23 cellular contexts compared by ENCODE assay signal in genomic region chr20:444117-444516, GRCh38. TPM values are rescaled to one million over a fixed set of nuclear protein-coding genes. Genes with fewer than 3 reads are reported as not detected.
DNase-seq lines count a peak whose midpoint lies in the region; ATAC-seq and TF ChIP-seq lines count a peak whose summit lies in the region.
"Had no signal": no experiment of that assay in that cellular context is flagged by ENCODE, and none has a peak within 500 bp of the region (broad histone marks: within the 10 kb centered on the region; RNA-seq: fewer than 3 reads in every experiment).

No MANE protein-coding gene starts in this region.

- H3K4me1 Mint-ChIP-seq in activated CD8-positive, alpha-beta memory T cell treated with anti-CD3 and anti-CD28 coated beads, Interleukin-2, amount 10 ng/mL, durations not matched to agents 7 days and 5 days: peaks cover 13% of the 10 kb centered on the region

- H3K27ac ChIP-seq in PC-9 (no peak overlapping the region), gastrocnemius medialis (peak overlapping the region; percentile 21 to 80 (median 70))
- H3K27ac ChIP-seq: foreskin keratinocyte, hepatocyte, SK-N-MC had no signal

- in situ Hi-C loops in gastrocnemius medialis (cut with MboI; ENCODE audit: low sequenced_read_pairs in 4 of 4): no loop called here

- BruUV-seq in PC-9 (replicated peaks; lab: Mats Ljungman, UMichigan): TSS peak; percentile 8

- H3K4me2 ChIP-seq in PC-9: no peak overlapping the region
- H3K4me2 ChIP-seq: hepatocyte had no signal

- CTCF ChIA-PET in activated CD8-positive, alpha-beta memory T cell treated with anti-CD3 and anti-CD28 coated beads, Interleukin-2, amount 10 ng/mL, durations not matched to agents 7 days and 5 days (lab: Charles Lee): no interaction called here
- CTCF ChIA-PET in PC-9 (lab: Charles Lee): interaction anchor here (0.6 kb wide), 1 partner anchor 78 kb away, joined by 7 read pairs; no protein-coding TSS in a partner anchor

- no peaks in the 10 kb centered on the region for H3K27me3 Mint-ChIP-seq in activated CD8-positive, alpha-beta memory T cell treated with anti-CD3 and anti-CD28 coated beads, Interleukin-2, amount 10 ng/mL, durations not matched to agents 7 days and 5 days
- H3K27me3 Mint-ChIP-seq: activated naive CD4-positive, alpha-beta T cell treated with anti-CD3 and anti-CD28 coated beads, Interleukin-2, amount 10 ng/mL, durations not matched to agents 7 days and 5 days had no signal

- H3K4me1 ChIP-seq in PC-9 (replicated peaks; ENCODE audit: insufficient read depth): peaks cover 12% of the 10 kb centered on the region
- peaks cover 27 to 41% of the 10 kb centered on the region in 2 donors for H3K4me1 ChIP-seq in gastrocnemius medialis
- H3K4me1 ChIP-seq: BE2C had no signal

- H3K27ac Mint-ChIP-seq in activated CD8-positive, alpha-beta memory T cell treated with anti-CD3 and anti-CD28 coated beads, Interleukin-2, amount 10 ng/mL, durations not matched to agents 7 days and 5 days: no peak overlapping the region
- H3K27ac Mint-ChIP-seq: activated naive CD4-positive, alpha-beta T cell treated with anti-CD3 and anti-CD28 coated beads, Interleukin-2, amount 10 ng/mL, durations not matched to agents 7 days and 5 days; activated T-cell treated with anti-CD3 and anti-CD28 coated beads, Interleukin-2, amount 50 U/mL, for 72 hours had no signal

- peaks cover 5% of the 10 kb centered on the region; the same call in 1 of the 2 replicates for H3K79me2 ChIP-seq in PC-9 (ENCODE audit: low read depth)

- H3K9me3 Mint-ChIP-seq in activated CD8-positive, alpha-beta memory T cell treated with anti-CD3 and anti-CD28 coated beads, Interleukin-2, amount 10 ng/mL, durations not matched to agents 7 days and 5 days (ENCODE audit: low read depth): no peaks in the 10 kb centered on the region
- H3K9me3 Mint-ChIP-seq: activated naive CD4-positive, alpha-beta T cell treated with anti-CD3 and anti-CD28 coated beads, Interleukin-2, amount 10 ng/mL, durations not matched to agents 7 days and 5 days; activated T-cell treated with anti-CD3 and anti-CD28 coated beads, Interleukin-2, amount 50 U/mL, for 72 hours had no signal

- no peaks in the 10 kb centered on the region for H3K27me3 ChIP-seq in PC-9 (ENCODE audit: insufficient read depth, low read depth)
- H3K27me3 ChIP-seq in gastrocnemius medialis: no peaks in the 10 kb centered on the region
- H3K27me3 ChIP-seq: BE2C, foreskin keratinocyte, hepatocyte, left lung had no signal

- H2AFZ ChIP-seq in PC-9: no peak overlapping the region
- H2AFZ ChIP-seq: hepatocyte had no signal

- TF ChIP-seq CTCF in PC-9 (conservative IDR thresholded peaks at IDR 0.05): no peak
- TF ChIP-seq CTCF in choroid plexus epithelial cell (conservative IDR thresholded peaks at IDR 0.05; ENCODE audit: low read depth, low read length): no peak
- no peak for TF ChIP-seq CTCF in gastrocnemius medialis (IDR thresholded peaks at IDR 0.05 in 4 of 5, conservative IDR thresholded peaks at IDR 0.05 in 1 of 5)
- no peak for TF ChIP-seq CTCF in omental fat pad (IDR thresholded peaks at IDR 0.05)

- peaks cover 20% of the 10 kb centered on the region for H4K20me1 ChIP-seq in PC-9 (ENCODE audit: insufficient read depth)

- H3K4me3 ChIP-seq in PC-9: no peak overlapping the region
- no peak overlapping the region for H3K4me3 ChIP-seq in choroid plexus epithelial cell (ENCODE audit: low read depth, low read length)
- H3K4me3 ChIP-seq in gastrocnemius medialis: no peak overlapping the region
- H3K4me3 ChIP-seq: A549, hepatocyte, left lung, SK-N-MC had no signal

- H3K36me3 ChIP-seq in PC-9 (ENCODE audit: low read depth): peaks cover 35% of the 10 kb centered on the region
- peaks cover 0 to 45% of the 10 kb centered on the region in 2 donors for H3K36me3 ChIP-seq in gastrocnemius medialis

- intact Hi-C loops in PC-9 (cut with micrococcal nuclease; ENCODE audit: unreplicated experiment) (no loop called here), gastrocnemius medialis (cut with DNase I; ENCODE audit: low total_unique reads) (loop anchor here (2.0 kb wide), 1 partner anchor 17 kb away; no protein-coding TSS in a partner anchor)

- ATAC-seq in activated CD8-positive, alpha-beta memory T cell treated with anti-CD3 and anti-CD28 coated beads, Interleukin-2, amount 10 ng/mL, durations not matched to agents 7 days and 5 days: no peak
- peak; percentile 76 to 88 for ATAC-seq in gastrocnemius medialis
- no peak for ATAC-seq in SK-N-SH treated with all-trans-retinoic acid at 6 μM for 48 hours
- ATAC-seq in omental fat pad (ENCODE audit: low FRiP score): no peak
- ATAC-seq: activated T-cell treated with anti-CD3 and anti-CD28 coated beads, Interleukin-2, amount 50 U/mL, for 72 hours; foreskin keratinocyte; left lung had no signal

- peaks cover 6% of the 10 kb centered on the region; the same call in 1 of the 2 replicates for H3F3A ChIP-seq in PC-9 (ENCODE audit: insufficient read depth, low read depth)

- TF ChIP-seq POLR2A in gastrocnemius medialis (IDR thresholded peaks at IDR 0.05): no peak

- H3K9me3 ChIP-seq in PC-9 (ENCODE audit: insufficient read depth, low read depth): no peaks in the 10 kb centered on the region
- no peaks in the 10 kb centered on the region for H3K9me3 ChIP-seq in gastrocnemius medialis
- H3K9me3 ChIP-seq: A549, BE2C, left lung had no signal

- H3K4me3 Mint-ChIP-seq in activated CD8-positive, alpha-beta memory T cell treated with anti-CD3 and anti-CD28 coated beads, Interleukin-2, amount 10 ng/mL, durations not matched to agents 7 days and 5 days: no peak overlapping the region
- H3K4me3 Mint-ChIP-seq: activated naive CD4-positive, alpha-beta T cell treated with anti-CD3 and anti-CD28 coated beads, Interleukin-2, amount 10 ng/mL, durations not matched to agents 7 days and 5 days; activated T-cell treated with anti-CD3 and anti-CD28 coated beads, Interleukin-2, amount 50 U/mL, for 72 hours had no signal

- peaks cover 55% of the 10 kb centered on the region for H3K36me3 Mint-ChIP-seq in activated CD8-positive, alpha-beta memory T cell treated with anti-CD3 and anti-CD28 coated beads, Interleukin-2, amount 10 ng/mL, durations not matched to agents 7 days and 5 days

- H3K9me2 ChIP-seq in PC-9 (ENCODE audit: insufficient read depth): no peaks in the 10 kb centered on the region

- peak; percentile 34 for DNase-seq in activated CD8-positive, alpha-beta memory T cell treated with anti-CD3 and anti-CD28 coated beads, Interleukin-2, amount 50 U/mL, for 48 hours
- no peak for DNase-seq in activated CD8-positive, alpha-beta memory T cell treated with anti-CD3 and anti-CD28 coated beads, Interleukin-2, amount 10 ng/mL, durations not matched to agents 7 days and 5 days
- no peak for DNase-seq in PC-9
- DNase-seq in choroid plexus epithelial cell (ENCODE audit: low read depth): peak; percentile 49
- no peak for DNase-seq in gastrocnemius medialis
- DNase-seq in omental fat pad (ENCODE audit: low spot score): no peak
- no peak for DNase-seq in NCI-H128 (lab: John Stamatoyannopoulos, UW; ENCODE audit: unreplicated experiment)
- DNase-seq: activated CD4-positive, alpha-beta T cell treated with anti-CD3 and anti-CD28 coated beads for 4 hours; activated naive CD4-positive, alpha-beta T cell treated with anti-CD3 and anti-CD28 coated beads, Interleukin-2, amount 10 ng/mL, durations not matched to agents 7 days and 5 days; activated T-cell treated with anti-CD3 and anti-CD28 coated beads, Interleukin-2, amount 50 U/mL, for 72 hours; BE2C; central memory CD4-positive, alpha-beta T cell; effector CD4-positive, alpha-beta T cell; foreskin keratinocyte; GOT3; KG1; left lung; NCI-H146; NCI-H526 had no signal

- POLR2A ChIA-PET in PC-9 (lab: Charles Lee; ENCODE audit: unreplicated experiment): no interaction called here

TF ChIP-seq in SK-N-SH treated with all-trans-retinoic acid at 6 μM for 48 hours, 23 proteins besides CTCF, POLR2A, EP300 and RAD21:
- no peak for TF ChIP-seq ISL1 (CRISPR knock-in tag; IDR thresholded peaks at IDR 0.05)
- TF ChIP-seq ZFP30 (CRISPR knock-in tag; IDR thresholded peaks at IDR 0.05): no peak
- no peak for TF ChIP-seq PPARA (CRISPR knock-in tag; IDR thresholded peaks at IDR 0.05; ENCODE audit: borderline replicate concordance)
- no peak for TF ChIP-seq CREB5 (CRISPR knock-in tag; IDR thresholded peaks at IDR 0.05; ENCODE audit: low read depth)
- no peak for TF ChIP-seq ZNF70 (CRISPR knock-in tag; IDR thresholded peaks at IDR 0.05)

RNA-seq across cellular contexts. Expression of gene TBC1D20, which starts 18.2 kb away (rescaled TPM):
- 10 to 100 TPM; 28.3 to 29.4 TPM for total RNA-seq in activated CD8-positive, alpha-beta memory T cell treated with anti-CD3 and anti-CD28 coated beads, Interleukin-2, amount 10 ng/mL, durations not matched to agents 7 days and 5 days
- total RNA-seq in PC-9 (2021) (27.8 and 32.8 TPM in 2 replicates), gastrocnemius medialis (10 to 100 TPM; 28.9 to 39.0 (median 34.0) TPM), omental fat pad (10 to 100 TPM; 37.2 to 60.6 (median 53.3) TPM)

RNA-seq across cellular contexts. Expression of gene RBCK1, which starts 36.0 kb away (rescaled TPM):
- total RNA-seq in activated CD8-positive, alpha-beta memory T cell treated with anti-CD3 and anti-CD28 coated beads, Interleukin-2, amount 10 ng/mL, durations not matched to agents 7 days and 5 days: 100 to 1,000 TPM; 114 to 173 TPM
- total RNA-seq in PC-9 (2021) (176 and 212 TPM in 2 replicates), gastrocnemius medialis (10 to 100 TPM; 38.6 to 76.5 (median 62.6) TPM), omental fat pad (10 to 100 TPM; 49.9 to 88.1 (median 52.9) TPM)

Comparison
In these comparisons a context has a peak if more than half of its experiments do, and no peak if none do; other contexts are left out.
1. DNase-seq: peak in activated CD8-positive, alpha-beta memory T cell treated with anti-CD3 and anti-CD28 coated beads, Interleukin-2, amount 50 U/mL, for 48 hours (single experiment) and choroid plexus epithelial cell (single experiment); none in activated CD8-positive, alpha-beta memory T cell treated with anti-CD3 and anti-CD28 coated beads, Interleukin-2, amount 10 ng/mL, durations not matched to agents 7 days and 5 days (single experiment), PC-9 (0 of 2), gastrocnemius medialis (0 of 2), omental fat pad (single experiment) and NCI-H128 (single experiment).
2. ATAC-seq: peak in gastrocnemius medialis (2 of 2); none in activated CD8-positive, alpha-beta memory T cell treated with anti-CD3 and anti-CD28 coated beads, Interleukin-2, amount 10 ng/mL, durations not matched to agents 7 days and 5 days (single experiment), SK-N-SH treated with all-trans-retinoic acid at 6 μM for 48 hours (single experiment) and omental fat pad (single experiment).